10 cellular contexts compared by ENCODE assay signal in the genomic region with DNA sequence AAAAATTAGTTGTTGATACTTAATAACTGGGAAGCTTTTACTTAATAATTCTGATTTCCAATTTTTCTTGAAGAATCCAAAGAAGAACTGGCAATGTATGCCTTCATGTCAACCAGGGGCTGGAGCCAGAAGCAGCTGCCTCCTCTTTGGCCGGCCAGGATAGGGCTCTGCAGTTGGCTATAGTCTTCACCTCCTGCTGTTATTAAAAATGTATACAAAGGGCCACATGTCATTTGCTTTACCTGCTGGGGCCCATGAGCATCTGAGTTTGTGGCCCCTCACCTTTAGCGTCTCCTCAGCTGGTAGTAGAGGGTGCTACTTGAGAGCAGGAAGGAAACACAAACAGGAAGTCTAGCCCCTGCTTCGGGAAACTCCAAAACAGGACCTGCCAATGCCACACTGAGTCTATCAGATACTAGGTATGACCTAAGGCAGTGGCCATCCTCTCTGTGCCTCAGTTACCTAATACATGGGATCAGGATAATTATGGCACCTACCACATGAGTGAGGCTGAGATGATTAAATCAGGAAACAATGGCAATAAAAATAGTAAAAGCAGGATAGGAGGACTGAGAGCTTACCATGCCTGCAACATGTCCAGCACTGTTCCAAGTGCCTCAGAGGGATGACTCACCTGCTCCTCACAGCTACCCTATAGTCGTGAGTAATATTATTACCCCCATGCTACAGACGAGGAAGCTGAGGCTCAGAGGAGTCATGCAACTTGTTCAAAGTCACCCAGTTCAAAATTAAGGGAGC. TPM values are rescaled to one million over a fixed set of nuclear protein-coding genes. Genes with fewer than 3 reads are reported as not detected.
DNase-seq lines count a peak whose midpoint lies in the region; ATAC-seq and TF ChIP-seq lines count a peak whose summit lies in the region.
"Had no signal": no experiment of that assay in that cellular context is flagged by ENCODE, and none has a peak within 500 bp of the region (broad histone marks: within the 10 kb centered on the region; RNA-seq: fewer than 3 reads in every experiment).

No MANE protein-coding gene starts in this region.

- no peak overlapping the region for H3K27ac ChIP-seq in upper lobe of right lung
- H3K27ac ChIP-seq: vagina had no signal

- ATAC-seq in Right ventricle myocardium superior (ENCODE audit: poor library complexity) = peak; percentile 49
- peak; percentile 96 for ATAC-seq in activated CD8-positive, alpha-beta T cell treated with anti-CD3 and anti-CD28 coated beads for 36 hours
- ATAC-seq in upper lobe of right lung = peak; percentile 53

- TF ChIP-seq CTCF in activated CD8-positive, alpha-beta T cell treated with anti-CD3 and anti-CD28 coated beads for 36 hours (IDR thresholded peaks at IDR 0.05) = no peak
- TF ChIP-seq CTCF in upper lobe of right lung (IDR thresholded peaks at IDR 0.05) (no peak), GM10248 (IDR thresholded peaks at IDR 0.05; ENCODE audit: control extremely low read depth, extremely low read depth, low read depth, missing control alignments) (no peak)

- H3K4me3 Mint-ChIP-seq in activated CD8-positive, alpha-beta T cell treated with anti-CD3 and anti-CD28 coated beads for 36 hours = no peak overlapping the region

- CTCF ChIA-PET in activated CD8-positive, alpha-beta T cell treated with anti-CD3 and anti-CD28 coated beads for 36 hours (lab: Charles Lee) = interaction anchor here (1.3 to 3.6 kb wide), 4 partner anchors 9 to 77 kb away, joined by 3 to 12 read pairs (median 10); no protein-coding TSS in a partner anchor
- CTCF ChIA-PET in GM10248 (lab: Yijun Ruan, JAX) = interaction anchor here (0.9 to 2.6 kb wide), 7 partner anchors 10 to 155 kb away, joined by 3 to 10 read pairs (median 4); no protein-coding TSS in a partner anchor

- intact Hi-C loops in Right ventricle myocardium superior (cut with DNase I) (no loop called here), cardiac septum (cut with DNase I) (no loop called here), upper lobe of right lung (cut with DNase I) (no loop called here)
- intact Hi-C loops in activated CD8-positive, alpha-beta T cell treated with anti-CD3 and anti-CD28 coated beads for 36 hours (cut with micrococcal nuclease) = no loop called here

- H3K9me3 Mint-ChIP-seq in activated CD8-positive, alpha-beta T cell treated with anti-CD3 and anti-CD28 coated beads for 36 hours = no peaks in the 10 kb centered on the region

- peaks cover 8% of the 10 kb centered on the region for H3K4me1 ChIP-seq in upper lobe of right lung

- no peaks in the 10 kb centered on the region for H3K9me3 ChIP-seq in upper lobe of right lung
- H3K9me3 ChIP-seq: vagina had no signal

- H3K27me3 Mint-ChIP-seq in activated CD8-positive, alpha-beta T cell treated with anti-CD3 and anti-CD28 coated beads for 36 hours = no peaks in the 10 kb centered on the region

- no peak overlapping the region for H3K4me3 ChIP-seq in upper lobe of right lung
- H3K4me3 ChIP-seq: vagina had no signal

- peak overlapping the region; percentile 91 for H3K27ac Mint-ChIP-seq in activated CD8-positive, alpha-beta T cell treated with anti-CD3 and anti-CD28 coated beads for 36 hours

- DNase-seq in Right ventricle myocardium superior (no peak), cardiac septum (ENCODE audit: low spot score) (no peak), glomerular endothelial cell (ENCODE audit: extremely low read depth, low read depth, low spot score) (peak; percentile 31), upper lobe of right lung (no peak), DMS79 (lab: John Stamatoyannopoulos, UW) (no peak), GM10248 (ENCODE audit: extremely low spot score) (no peak), HuH-7 (ENCODE audit: low spot score) (no peak)
- DNase-seq in activated CD8-positive, alpha-beta T cell treated with anti-CD3 and anti-CD28 coated beads for 36 hours = peak; percentile 70
- DNase-seq: DMS79 treated with DMSO at 0.1 percent for 48 hours had no signal

- H3K27me3 ChIP-seq in upper lobe of right lung = no peaks in the 10 kb centered on the region
- H3K27me3 ChIP-seq: vagina had no signal

- peaks cover 46% of the 10 kb centered on the region for H3K4me1 Mint-ChIP-seq in activated CD8-positive, alpha-beta T cell treated with anti-CD3 and anti-CD28 coated beads for 36 hours (ENCODE audit: low read depth)

- peaks cover 36% of the 10 kb centered on the region for H3K36me3 ChIP-seq in upper lobe of right lung
- H3K36me3 ChIP-seq: vagina had no signal

- peaks cover 19% of the 10 kb centered on the region for H3K36me3 Mint-ChIP-seq in activated CD8-positive, alpha-beta T cell treated with anti-CD3 and anti-CD28 coated beads for 36 hours (ENCODE audit: low read depth)

- POLR2A ChIA-PET in activated CD8-positive, alpha-beta T cell treated with anti-CD3 and anti-CD28 coated beads for 36 hours (lab: Charles Lee) = interaction anchor here (1.0 to 2.3 kb wide), 7 partner anchors 10 to 121 kb away, joined by 3 to 18 read pairs (median 3); a partner anchor contains a TSS
- POLR2A ChIA-PET in GM10248 (lab: Yijun Ruan, JAX) = interaction anchor here (0.6 to 1.4 kb wide), 2 partner anchors 49 to 50 kb away, joined by 3 to 6 read pairs; a partner anchor contains a TSS

RNA-seq across cellular contexts. Expression of a gene that starts 21.3 kb away (rescaled TPM):
- total RNA-seq in Right ventricle myocardium superior (178 TPM), cardiac septum (116 TPM), glomerular endothelial cell (10.6 and 26.1 TPM in 2 replicates), upper lobe of right lung (81.9 TPM)
- 10 to 100 TPM; 33.0 to 34.5 TPM for total RNA-seq in activated CD8-positive, alpha-beta T cell treated with anti-CD3 and anti-CD28 coated beads for 36 hours

RNA-seq across cellular contexts. Expression of a gene that starts 45.0 kb away (rescaled TPM):
- total RNA-seq in Right ventricle myocardium superior = 202 TPM
- total RNA-seq in cardiac septum = 257 TPM
- 100 to 1,000 TPM; 328 to 336 TPM for total RNA-seq in activated CD8-positive, alpha-beta T cell treated with anti-CD3 and anti-CD28 coated beads for 36 hours
- 329 and 338 TPM in 2 replicates for total RNA-seq in glomerular endothelial cell
- 143 TPM for total RNA-seq in upper lobe of right lung

RNA-seq across cellular contexts. Expression of a gene that starts 50.4 kb away (rescaled TPM):
- 26.2 TPM for total RNA-seq in Right ventricle myocardium superior
- 29.4 TPM for total RNA-seq in cardiac septum
- 10 to 100 TPM; 13.3 to 13.7 TPM for total RNA-seq in activated CD8-positive, alpha-beta T cell treated with anti-CD3 and anti-CD28 coated beads for 36 hours
- 38.4 and 43.3 TPM in 2 replicates for total RNA-seq in glomerular endothelial cell
- total RNA-seq in upper lobe of right lung = 104 TPM

Comparison
In these comparisons a context has a peak if more than half of its experiments do, and no peak if none do; other contexts are left out.
1. DNase-seq: peak in activated CD8-positive, alpha-beta T cell treated with anti-CD3 and anti-CD28 coated beads for 36 hours (single experiment) and glomerular endothelial cell (single experiment); none in Right ventricle myocardium superior (single experiment), cardiac septum (single experiment), upper lobe of right lung (single experiment), DMS79 (single experiment), GM10248 (single experiment) and HuH-7 (single experiment).
2. Peak in every context shown above with its lines, with median percentiles within 50 percentile points of each other: ATAC-seq.